In genomic region chr12:119179335-119180021, GRCh38 we compare ENCODE assay signal across 10 cellular contexts. TPM values are rescaled to one million over a fixed set of nuclear protein-coding genes. Genes with fewer than 3 reads are reported as not detected.
DNase-seq lines count a peak whose midpoint lies in the region; ATAC-seq and FAIRE-seq lines count a peak whose summit lies in the region.
"Had no signal": no experiment of that assay in that cellular context is flagged by ENCODE, and none has a peak within 500 bp of the region (broad histone marks: within the 10 kb centered on the region; RNA-seq: fewer than 3 reads in every experiment).

No MANE protein-coding gene starts in this region.

- H3K27ac ChIP-seq in muscle layer of duodenum (ENCODE audit: low read length) (peak overlapping the region; percentile 86), small intestine (ENCODE audit: low read depth in 1 of 2, low read length in 1 of 2) (peak overlapping the region in 1 of 2 donors; percentile 78)

- peaks cover 12% of the 10 kb centered on the region for H3K4me1 ChIP-seq in NT2/D1 (ENCODE audit: insufficient read depth, insufficient read length)
- H3K4me1 ChIP-seq in muscle layer of duodenum (ENCODE audit: control insufficient read depth in 1 of 2, insufficient read depth in 2 of 2, low read length in 2 of 2), result peaks cover 0 to 26% of the 10 kb centered on the region in 2 donors
- no peaks in the 10 kb centered on the region for H3K4me1 ChIP-seq in small intestine (ENCODE audit: control insufficient read depth in 2 of 2, insufficient read depth in 1 of 2, low read depth in 1 of 2, low read length in 1 of 2)

- no peak for FAIRE-seq in small intestine (lab: Jason Lieb, UNC)

- peak; percentile 93 for DNase-seq in ACHN
- DNase-seq in NT2/D1 (ENCODE audit: low read depth, low spot score), result peak; percentile 67
- no peak for DNase-seq in small intestine
- DNase-seq in stimulated activated naive CD8-positive, alpha-beta T cell treated with anti-CD3 and anti-CD28 coated beads, Interleukin-15, Interleukin-2, amounts not matched to agents 100 U/mL and 50 U/mL, for 24 hours, result no peak
- DNase-seq in stimulated activated CD4-positive, alpha-beta T cell treated with anti-CD3 and anti-CD28 coated beads, Interleukin-1b, Interleukin-23, amount 100 ng/mL, for 48 hours, result no peak
- DNase-seq: COR-L47 had no signal

- H3K9ac ChIP-seq in NT2/D1 (ENCODE audit: insufficient read length, low read depth), result peak overlapping the region; percentile 77

- WGBS in small intestine, 3 donors, result 46 to 54% (median 47%) methylated on average over 18 of the region's 18 CpGs

- peaks cover 18% of the 10 kb centered on the region for H3K36me3 ChIP-seq in NT2/D1 (ENCODE audit: insufficient read depth, insufficient read length, low read length)
- H3K36me3 ChIP-seq in muscle layer of duodenum (ENCODE audit: control insufficient read depth in 1 of 2, insufficient read depth in 2 of 2, low read length in 2 of 2), result peaks cover 0 to 5% of the 10 kb centered on the region in 2 donors
- H3K36me3 ChIP-seq in small intestine (ENCODE audit: control insufficient read depth in 2 of 2, insufficient read depth in 2 of 2, low read length in 2 of 2), result no peaks in the 10 kb centered on the region

- in situ Hi-C loops in ACHN (cut with HindIII; ENCODE audit: low pct_ligation_motif_present, low pct_unique_long_range_greater_than_20kb, low sequenced_read_pairs), result no loop called here

- ATAC-seq in esophagus mucosa, result peak; percentile 33
- no peak for ATAC-seq in stimulated activated naive CD8-positive, alpha-beta T cell treated with anti-CD3 and anti-CD28 coated beads, Interleukin-15, Interleukin-2, amounts not matched to agents 100 U/mL and 50 U/mL, for 24 hours
- ATAC-seq in GM21723 (IDR thresholded peaks at IDR 0.05; ENCODE audit: unreplicated experiment), result no peak

- H3K4me3 ChIP-seq in NT2/D1 (ENCODE audit: insufficient read length, low read depth) (peak overlapping the region; percentile 64), muscle layer of duodenum (ENCODE audit: low read depth in 1 of 2, low read length in 2 of 2) (peak overlapping the region; percentile 67 to 79), small intestine (ENCODE audit: low read depth in 1 of 2, low read length in 2 of 2) (peak overlapping the region in 1 of 2 donors; percentile 20)

- H3K27me3 ChIP-seq in NT2/D1 (ENCODE audit: insufficient read depth, insufficient read length) (no peaks in the 10 kb centered on the region), muscle layer of duodenum (ENCODE audit: low read depth, low read length) (no peaks in the 10 kb centered on the region), small intestine (ENCODE audit: control insufficient read depth in 2 of 2, insufficient read depth in 2 of 2, low read length in 2 of 2) (no peaks in the 10 kb centered on the region)

- H3K9me3 ChIP-seq in NT2/D1 (ENCODE audit: insufficient read depth, low read length), result no peaks in the 10 kb centered on the region
- no peaks in the 10 kb centered on the region for H3K9me3 ChIP-seq in muscle layer of duodenum (ENCODE audit: control insufficient read depth in 1 of 2, low read length in 2 of 2)
- no peaks in the 10 kb centered on the region for H3K9me3 ChIP-seq in small intestine (ENCODE audit: control insufficient read depth, low read depth)

RNA-seq across cellular contexts. Expression of gene HSPB8, which starts 0.7 kb away (rescaled TPM):
- 33.8 TPM for total RNA-seq in esophagus mucosa
- polyA plus RNA-seq in small intestine, result 10 to 100 TPM in 1 of 3 donors, 1 to 10 TPM in 2; 1.3 to 12.9 (median 6.8) TPM
- total RNA-seq: T-helper 1 cell treated with Interleukin-12 subunit alpha and Interleukin-12 subunit beta and Interleukin-4 antibody, amounts not matched to agents 30 ng/mL and 1 ng/mL, for 36 hours had no signal

Comparison
In these comparisons a context has a peak if more than half of its experiments do, and no peak if none do; other contexts are left out.
1. DNase-seq: peak in ACHN (single experiment) and NT2/D1 (single experiment); none in small intestine (single experiment), stimulated activated naive CD8-positive, alpha-beta T cell treated with anti-CD3 and anti-CD28 coated beads, Interleukin-15, Interleukin-2, amounts not matched to agents 100 U/mL and 50 U/mL, for 24 hours (single experiment) and stimulated activated CD4-positive, alpha-beta T cell treated with anti-CD3 and anti-CD28 coated beads, Interleukin-1b, Interleukin-23, amount 100 ng/mL, for 48 hours (single experiment).